Comparison of ENCODE assay signal across 27 cellular contexts in the genomic region with DNA sequence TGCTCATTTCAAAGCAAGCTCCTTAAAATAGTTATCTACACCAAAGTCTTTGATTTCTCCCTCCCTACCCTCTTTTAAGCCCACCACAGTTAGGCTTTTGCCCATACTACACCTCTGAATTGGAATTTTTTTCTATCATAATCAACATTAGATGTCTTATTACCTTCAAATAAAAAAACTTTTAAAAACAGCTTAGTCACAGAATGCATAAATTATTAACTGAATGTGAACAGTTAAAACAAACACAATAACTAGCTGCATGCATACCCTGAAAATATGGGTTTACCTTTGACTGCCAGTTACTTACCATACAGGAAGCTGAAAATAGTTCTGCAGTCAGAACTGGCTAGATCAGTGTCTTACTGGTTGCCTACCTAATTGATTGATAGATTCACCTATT.
"Had no signal": no experiment of that assay in that cellular context is flagged by ENCODE, and none has a peak within 500 bp of the region (broad histone marks: within the 10 kb centered on the region; RNA-seq: fewer than 3 reads in every experiment).

No MANE protein-coding gene starts in this region.

- DNase-seq: activated CD4-positive, alpha-beta memory T cell treated with anti-CD3 and anti-CD28 coated beads, Interleukin-2, amount 10 ng/mL, durations not matched to agents 7 days and 5 days; activated CD4-positive, alpha-beta T cell treated with anti-CD3 and anti-CD28 coated beads for 1 hour; activated CD4-positive, alpha-beta T cell treated with anti-CD3 and anti-CD28 coated beads for 4 hours; activated CD4-positive, alpha-beta T cell treated with anti-CD3 and anti-CD28 coated beads, Interleukin-2, amount 10 ng/mL, durations not matched to agents 7 days and 5 days; activated CD4-positive, alpha-beta T cell treated with anti-CD3 and anti-CD28 coated beads, Interleukin-2, amount 50 U/mL, for 4 hours; activated CD8-positive, alpha-beta memory T cell treated with anti-CD3 and anti-CD28 coated beads, Interleukin-2, amount 50 U/mL, for 48 hours; activated gamma-delta T cell; activated naive CD4-positive, alpha-beta T cell; activated naive CD4-positive, alpha-beta T cell treated with anti-CD3 and anti-CD28 coated beads, Interleukin-2, amount 10 ng/mL, durations not matched to agents 7 days and 5 days; activated naive CD8-positive, alpha-beta T cell treated with anti-CD3 and anti-CD28 coated beads, Interleukin-2, amount 10 ng/mL, durations not matched to agents 7 days and 5 days; activated T-cell treated with anti-CD3 and anti-CD28 coated beads for 4 hours; activated T-cell treated with anti-CD3 and anti-CD28 coated beads, Interleukin-2, amount 50 U/mL, for 24 hours; activated T-cell treated with anti-CD3 and anti-CD28 coated beads, Interleukin-2, amount 50 U/mL, for 72 hours; central memory CD4-positive, alpha-beta T cell; cerebellar nuclear complex; colonic mucosa; effector CD8-positive, alpha-beta T cell; foreskin fibroblast; head of caudate nucleus; T-helper 2 cell had no signal

- H3K27me3 ChIP-seq: ascending aorta, breast epithelium, cardiac muscle cell, colonic mucosa had no signal

- H3K4me3 ChIP-seq: ascending aorta, breast epithelium, cardiac muscle cell, colonic mucosa had no signal

- H3K27ac ChIP-seq: ascending aorta, breast epithelium, cardiac muscle cell, colonic mucosa, epithelial cell of prostate had no signal

- H3K9me3 ChIP-seq: ascending aorta, breast epithelium, colonic mucosa had no signal

- ATAC-seq: activated naive CD4-positive, alpha-beta T cell treated with anti-CD3 and anti-CD28 coated beads, Interleukin-2, amount 50 U/mL, for 72 hours; activated T-cell treated with anti-CD3 and anti-CD28 coated beads, Interleukin-2, amount 50 U/mL, for 72 hours; esophagus mucosa; WTC11 had no signal

- H3K36me3 ChIP-seq: ascending aorta, breast epithelium, cardiac muscle cell, colonic mucosa had no signal

- H3K4me1 ChIP-seq: ascending aorta, breast epithelium, colonic mucosa had no signal
